In genomic region chr12:120757949-120758348, GRCh38 we compare ENCODE assay signal across 19 cellular contexts. TPM values are rescaled to one million over a fixed set of nuclear protein-coding genes. Genes with fewer than 3 reads are reported as not detected.
DNase-seq lines count a peak whose midpoint lies in the region; ATAC-seq and TF ChIP-seq lines count a peak whose summit lies in the region.
"Had no signal": no experiment of that assay in that cellular context is flagged by ENCODE, and none has a peak within 500 bp of the region (broad histone marks: within the 10 kb centered on the region; RNA-seq: fewer than 3 reads in every experiment).

No MANE protein-coding gene starts in this region.

- DNase-seq in coronary artery (ENCODE audit: low spot score) (peak; percentile 17), left lobe of liver (ENCODE audit: low spot score) (no peak), psoas muscle (no peak), NOMO-1 treated with DMSO at 0.1 percent for 48 hours (lab: John Stamatoyannopoulos, UW; ENCODE audit: unreplicated experiment) (no peak)
- DNase-seq in stimulated activated CD4-positive, alpha-beta T cell treated with anti-CD3 and anti-CD28 coated beads, Interleukin-1b, Interleukin-23, amount 100 ng/mL, for 48 hours, result no peak
- DNase-seq: ACHN; BE2C; C1 segment of cervical spinal cord; CD4-positive, CD25-positive, alpha-beta regulatory T cell; CD8-positive, alpha-beta memory T cell; COR-L47; DMS 273 treated with DMSO at 0.1 percent for 48 hours; DMS53; DND-41; EL; GM23248 had no signal

- intact Hi-C loops in psoas muscle (cut with DNase I), result no loop called here

- H3K4me1 ChIP-seq in psoas muscle, result peaks cover 45% of the 10 kb centered on the region
- H3K4me1 ChIP-seq: HAP-1 had no signal

- WGBS in psoas muscle, 3 donors, result 40 to 64% (median 47%) methylated on average over 6 of the region's 6 CpGs

- H3K27me3 ChIP-seq in psoas muscle (ENCODE audit: insufficient read depth in 3 of 3, low read length in 2 of 3), result no peaks in the 10 kb centered on the region
- H3K27me3 ChIP-seq: BE2C had no signal

- ATAC-seq in left lobe of liver (peak; percentile 33), psoas muscle (peak in 3 of 4 donors; percentile 1 to 16 (median 2)), GM21737 (IDR thresholded peaks at IDR 0.05; ENCODE audit: unreplicated experiment) (no peak)
- ATAC-seq: GM12878 had no signal

- no peaks in the 10 kb centered on the region for H3K9me3 ChIP-seq in psoas muscle
- H3K9me3 ChIP-seq: BE2C, HAP-1 had no signal

- H3K4me3 ChIP-seq in coronary artery, result no peak overlapping the region
- no peak overlapping the region for H3K4me3 ChIP-seq in psoas muscle
- H3K4me3 ChIP-seq: GM12878, GM23248, HAP-1 had no signal

- no peak for TF ChIP-seq CTCF in coronary artery (IDR thresholded peaks at IDR 0.05)
- no peak for TF ChIP-seq CTCF in psoas muscle (IDR thresholded peaks at IDR 0.05)

- peaks cover 3 to 6% of the 10 kb centered on the region in 2 donors for H3K36me3 ChIP-seq in psoas muscle (ENCODE audit: insufficient read depth in 1 of 2, low read depth in 1 of 2)

- H3K27ac ChIP-seq in coronary artery (no peak overlapping the region), psoas muscle (peak overlapping the region; percentile 87)
- H3K27ac ChIP-seq: GM23248 had no signal

RNA-seq across cellular contexts. Expression of gene ACADS, which starts 32.3 kb away (rescaled TPM):
- 198 TPM for total RNA-seq in left lobe of liver
- 100 to 1,000 TPM in 2 of 4 donors, 10 to 100 TPM in 2; 81.9 to 109 (median 102) TPM for total RNA-seq in psoas muscle
- 100 to 1,000 TPM; 106 to 120 (median 106) TPM for polyA plus RNA-seq in psoas muscle

RNA-seq across cellular contexts. Expression of gene UNC119B, which starts 47.7 kb away (rescaled TPM):
- 10.7 TPM for total RNA-seq in left lobe of liver
- 10 to 100 TPM in 1 of 4 donors, 1 to 10 TPM in 3; 7.5 to 10.9 (median 7.9) TPM for total RNA-seq in psoas muscle
- 1 to 10 TPM; 4.3 to 9.4 (median 8.3) TPM for polyA plus RNA-seq in psoas muscle
